8 cellular contexts compared by ENCODE assay signal in genomic region chr20:13995086-13995665, GRCh38. TPM values are rescaled to one million over a fixed set of nuclear protein-coding genes. Genes with fewer than 3 reads are reported as not detected.
A peak's percentile ranks its signal among the peaks of the same experiment; 100 is the strongest.
DNase-seq lines count a peak whose midpoint lies in the region; ATAC-seq and TF ChIP-seq lines count a peak whose summit lies in the region.

TSS of gene MACROD2 (plus strand) at chr20:13995516.

- no peak for TF ChIP-seq CTCF in fibroblast of villous mesenchyme (IDR thresholded peaks at IDR 0.05; ENCODE audit: insufficient read depth, low read depth, low read length)

- peaks cover 13% of the 10 kb centered on the region for H3K9me3 Mint-ChIP-seq in activated T-cell treated with anti-CD3 and anti-CD28 coated beads, Interleukin-2, amount 50 U/mL, for 24 hours
- H3K9me3 Mint-ChIP-seq in naive B cell = peaks cover 3 to 41% (median 22%) of the 10 kb centered on the region in 7 donors
- H3K9me3 Mint-ChIP-seq in stimulated activated naive B cell treated with anti-CD40 and anti-IgM and Interleukin-4, amounts not matched to agents 10 μg/mL and 1 μg/mL and 100 μg/mL, for 72 hours = peaks cover 16 to 18% of the 10 kb centered on the region in 2 donors

- H3K4me3 Mint-ChIP-seq in activated T-cell treated with anti-CD3 and anti-CD28 coated beads, Interleukin-2, amount 50 U/mL, for 24 hours = peak within 1 kb of the TSS; percentile 51
- H3K4me3 Mint-ChIP-seq in naive B cell = peak within 1 kb of the TSS; percentile 63 to 84 (median 74)
- peak within 1 kb of the TSS; percentile 72 for H3K4me3 Mint-ChIP-seq in stimulated activated naive B cell treated with anti-CD40 and anti-IgM and Interleukin-4, amounts not matched to agents 10 μg/mL and 1 μg/mL and 100 μg/mL, for 72 hours

- peak within 1 kb of the TSS; percentile 55 for H3K4me3 ChIP-seq in fibroblast of villous mesenchyme (ENCODE audit: low read depth, low read length)

- peaks cover 37% of the 10 kb centered on the region for H3K27me3 Mint-ChIP-seq in activated T-cell treated with anti-CD3 and anti-CD28 coated beads, Interleukin-2, amount 50 U/mL, for 24 hours
- H3K27me3 Mint-ChIP-seq in naive B cell = peaks cover 24 to 33% (median 32%) of the 10 kb centered on the region in 3 donors
- H3K27me3 Mint-ChIP-seq in stimulated activated naive B cell treated with anti-CD40 and anti-IgM and Interleukin-4, amounts not matched to agents 10 μg/mL and 1 μg/mL and 100 μg/mL, for 72 hours = peaks cover 26 to 39% of the 10 kb centered on the region in 2 donors

- peaks cover 7% of the 10 kb centered on the region for H3K4me1 Mint-ChIP-seq in activated T-cell treated with anti-CD3 and anti-CD28 coated beads, Interleukin-2, amount 50 U/mL, for 24 hours (ENCODE audit: low read depth)
- peaks cover 6 to 9% (median 9%) of the 10 kb centered on the region in 3 donors for H3K4me1 Mint-ChIP-seq in naive B cell
- peaks cover 5 to 6% of the 10 kb centered on the region in 2 donors for H3K4me1 Mint-ChIP-seq in stimulated activated naive B cell treated with anti-CD40 and anti-IgM and Interleukin-4, amounts not matched to agents 10 μg/mL and 1 μg/mL and 100 μg/mL, for 72 hours

- ATAC-seq in HG03159 (IDR thresholded peaks at IDR 0.05; ENCODE audit: unreplicated experiment) (peak; percentile 57), naive B cell (ENCODE audit: low read depth in 2 of 2) (peak in 1 of 2 donors; percentile 35)
- ATAC-seq in stimulated activated naive B cell treated with anti-CD40 and anti-IgM and Interleukin-4, amounts not matched to agents 10 μg/mL and 1 μg/mL and 100 μg/mL, for 72 hours (replicated peaks) = peak; percentile 90 to 91

- DNase-seq in CD1c-positive myeloid dendritic cell (ENCODE audit: extremely low spot score) (peak; percentile 80), NCI-H526 treated with DMSO at 0.1 percent for 48 hours (lab: John Stamatoyannopoulos, UW) (peak; percentile 93), fibroblast of villous mesenchyme (ENCODE audit: low read depth) (peak; percentile 64), naive B cell (no peak), NK-92 (lab: John Stamatoyannopoulos, UW; ENCODE audit: unreplicated experiment) (no peak)
- DNase-seq in activated T-cell treated with anti-CD3 and anti-CD28 coated beads, Interleukin-2, amount 50 U/mL, for 24 hours = peak; percentile 40
- peak; percentile 28 for DNase-seq in stimulated activated naive B cell treated with anti-CD40 and anti-IgM and Interleukin-4, amounts not matched to agents 10 μg/mL and 1 μg/mL and 100 μg/mL, for 72 hours

- no peaks in the 10 kb centered on the region for H3K36me3 Mint-ChIP-seq in activated T-cell treated with anti-CD3 and anti-CD28 coated beads, Interleukin-2, amount 50 U/mL, for 24 hours (ENCODE audit: low read depth)
- H3K36me3 Mint-ChIP-seq in naive B cell = peaks cover 6 to 19% of the 10 kb centered on the region in 2 donors
- H3K36me3 Mint-ChIP-seq in stimulated activated naive B cell treated with anti-CD40 and anti-IgM and Interleukin-4, amounts not matched to agents 10 μg/mL and 1 μg/mL and 100 μg/mL, for 72 hours = peaks cover 2 to 3% of the 10 kb centered on the region in 2 donors

- H3K27ac Mint-ChIP-seq in activated T-cell treated with anti-CD3 and anti-CD28 coated beads, Interleukin-2, amount 50 U/mL, for 24 hours = no peak within 1 kb of the TSS
- no peak within 1 kb of the TSS for H3K27ac Mint-ChIP-seq in naive B cell
- no peak within 1 kb of the TSS for H3K27ac Mint-ChIP-seq in stimulated activated naive B cell treated with anti-CD40 and anti-IgM and Interleukin-4, amounts not matched to agents 10 μg/mL and 1 μg/mL and 100 μg/mL, for 72 hours

RNA-seq across cellular contexts. Expression of gene MACROD2, which starts in this region (rescaled TPM):
- 1.6 and 1.7 TPM in 2 replicates for total RNA-seq in fibroblast of villous mesenchyme
- 10 to 100 TPM; 27.2 to 49.3 (median 36.4) TPM for polyA plus RNA-seq in naive B cell (ENCODE audit: low read depth in 6 of 6)

Comparison
In these comparisons a context has a peak if more than half of its experiments do, and no peak if none do; other contexts are left out.
1. DNase-seq: peak in CD1c-positive myeloid dendritic cell (single experiment), NCI-H526 treated with DMSO at 0.1 percent for 48 hours (single experiment), activated T-cell treated with anti-CD3 and anti-CD28 coated beads, Interleukin-2, amount 50 U/mL, for 24 hours (single experiment), fibroblast of villous mesenchyme (single experiment) and stimulated activated naive B cell treated with anti-CD40 and anti-IgM and Interleukin-4, amounts not matched to agents 10 μg/mL and 1 μg/mL and 100 μg/mL, for 72 hours (single experiment); none in naive B cell (single experiment) and NK-92 (single experiment).
2. Peak in every context shown above with its lines, with median percentiles within 50 percentile points of each other: H3K4me3 Mint-ChIP-seq.